ENCODE assay signal across 13 cellular contexts in the genomic region with DNA sequence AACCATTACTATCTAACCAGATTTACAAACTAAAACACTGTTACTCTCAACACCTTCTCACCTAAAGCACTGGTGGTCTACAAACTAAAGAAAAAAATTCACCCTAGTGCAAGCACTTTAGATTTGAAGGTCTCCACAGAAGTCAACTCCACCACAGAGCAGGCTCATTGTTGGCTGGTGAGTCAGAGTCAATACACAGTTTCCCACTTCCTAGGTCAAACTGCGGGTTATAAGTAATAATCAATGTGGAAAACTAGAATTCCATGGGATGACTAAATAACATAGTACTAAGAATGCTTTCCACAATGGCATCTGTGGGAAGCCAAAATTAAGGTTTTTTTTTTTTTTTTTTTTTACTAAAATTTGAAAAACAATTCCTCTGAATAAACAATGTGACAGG.
DNase-seq lines count a peak whose midpoint lies in the region; ATAC-seq and TF ChIP-seq lines count a peak whose summit lies in the region.
"Had no signal": no experiment of that assay in that cellular context is flagged by ENCODE, and none has a peak within 500 bp of the region (broad histone marks: within the 10 kb centered on the region; RNA-seq: fewer than 3 reads in every experiment).

No MANE protein-coding gene starts in this region.

- H3K27me3 ChIP-seq in AG04450 (ENCODE audit: control insufficient read depth, insufficient read depth, low read length) (no peaks in the 10 kb centered on the region), mammary epithelial cell (ENCODE audit: insufficient read depth, low read length) (no peaks in the 10 kb centered on the region), left lung (no peaks in the 10 kb centered on the region)
- H3K27me3 ChIP-seq: spleen, tibial nerve had no signal

- CTCF ChIA-PET in AG04450 (lab: Charles Lee): interaction anchor here (0.7 to 1.4 kb wide), 3 partner anchors 11 to 304 kb away, joined by 3 to 5 read pairs (median 4); no protein-coding TSS in a partner anchor
- CTCF ChIA-PET in mammary epithelial cell (lab: Charles Lee; ENCODE audit: low non-redundant PET): no interaction called here

- H3K9ac ChIP-seq in mammary epithelial cell (ENCODE audit: insufficient read depth, low read length): no peak overlapping the region

- DNase-seq in AG04450 (ENCODE audit: low read depth, low spot score): peak; percentile 78
- peak; percentile 77 for DNase-seq in HT-29 (ENCODE audit: low spot score)
- peak; percentile 76 for DNase-seq in mammary epithelial cell
- peak; percentile 86 for DNase-seq in kidney tubule cell (ENCODE audit: low spot score)
- DNase-seq in effector CD4-positive, alpha-beta T cell: no peak
- DNase-seq in left lung: no peak
- DNase-seq: activated T-cell treated with anti-CD3 and anti-CD28 coated beads for 4 hours, amygdala, NCI-H1092, spleen had no signal

- WGBS in mammary epithelial cell (ENCODE audit: low coverage, missing lambda C conversion rate): 0% methylated on average over 1 of the region's 1 CpG

- H3K4me1 ChIP-seq in mammary epithelial cell (ENCODE audit: insufficient read depth, low read length): peaks cover 70% of the 10 kb centered on the region
- peaks cover 0 to 14% of the 10 kb centered on the region in 2 donors for H3K4me1 ChIP-seq in left lung
- H3K4me1 ChIP-seq: spleen had no signal

- dilution Hi-C loops in mammary epithelial cell (cut with HindIII; ENCODE audit: low sequenced_read_pairs): no loop called here

- H2AFZ ChIP-seq in mammary epithelial cell (ENCODE audit: low read depth, low read length): no peak overlapping the region

- TF ChIP-seq CTCF in AG04450 (IDR thresholded peaks at IDR 0.05; ENCODE audit: low read depth, low read length): no peak
- no peak for TF ChIP-seq CTCF in mammary epithelial cell (conservative IDR thresholded peaks at IDR 0.05 in 1 of 2, IDR thresholded peaks at IDR 0.05 in 1 of 2; ENCODE audit: extremely low read depth in 1 of 2, insufficient read depth in 1 of 2, low read depth in 1 of 2, low read length in 2 of 2)
- TF ChIP-seq CTCF in left lung (IDR thresholded peaks at IDR 0.05): no peak

- peak overlapping the region; percentile 25 for H3K4me2 ChIP-seq in mammary epithelial cell (ENCODE audit: insufficient read depth, low read depth, low read length)

- H3K79me2 ChIP-seq in mammary epithelial cell (ENCODE audit: insufficient read depth, low read length): peaks cover 44% of the 10 kb centered on the region

- ATAC-seq in HG02885 (IDR thresholded peaks at IDR 0.05; ENCODE audit: poor library complexity, unreplicated experiment) (no peak), left lung (no peak), HG02623 (IDR thresholded peaks at IDR 0.05; ENCODE audit: unreplicated experiment) (no peak)

- intact Hi-C loops in mammary epithelial cell (cut with micrococcal nuclease): loop anchor here (1.0 to 10.0 kb wide), 3 partner anchors 19 to 185 kb away; no protein-coding TSS in a partner anchor
- intact Hi-C loops in left lung (cut with DNase I): no loop called here

- in situ Hi-C loops in mammary epithelial cell (cut with MboI; ENCODE audit: low sequenced_read_pairs in 2 of 2): loop anchor here in 1 of 2 donors (10.0 kb wide), 2 partner anchors 155 to 305 kb away; no protein-coding TSS in a partner anchor

- H3K4me3 ChIP-seq in AG04450 (ENCODE audit: low read depth, low read length) (no peak overlapping the region), mammary epithelial cell (replicated peaks in 1 of 3; ENCODE audit: insufficient read depth in 1 of 3, low read depth in 2 of 3, low read length in 3 of 3) (no peak overlapping the region), left lung (no peak overlapping the region)
- H3K4me3 ChIP-seq: spleen, tibial nerve had no signal

- H3K9me3 ChIP-seq in AG04450 (ENCODE audit: control insufficient read depth, insufficient read depth, low read length) (no peaks in the 10 kb centered on the region), mammary epithelial cell (replicated peaks; ENCODE audit: insufficient read depth, low read length) (no peaks in the 10 kb centered on the region), left lung (no peaks in the 10 kb centered on the region)
- H3K9me3 ChIP-seq: spleen, tibial nerve had no signal

- POLR2A ChIA-PET in AG04450 (lab: Yijun Ruan, JAX): no interaction called here

- BruUV-seq in mammary epithelial cell (replicated peaks; lab: Mats Ljungman, UMichigan): no TSS peak

- no peaks in the 10 kb centered on the region for H4K20me1 ChIP-seq in mammary epithelial cell (ENCODE audit: insufficient read depth, low read length)

- peaks cover 3% of the 10 kb centered on the region for H3K36me3 ChIP-seq in mammary epithelial cell (ENCODE audit: insufficient read depth, low read length)
- H3K36me3 ChIP-seq in left lung: no peaks in the 10 kb centered on the region
- H3K36me3 ChIP-seq: spleen, tibial nerve had no signal

- H3K27ac ChIP-seq in AG04450 (ENCODE audit: low read depth, low read length) (peak overlapping the region; percentile 41), mammary epithelial cell (ENCODE audit: insufficient read depth, low read depth, low read length) (peak overlapping the region; percentile 98), left lung (no peak overlapping the region)
- H3K27ac ChIP-seq: spleen, tibial nerve had no signal

Comparison
In these comparisons a context has a peak if more than half of its experiments do, and no peak if none do; other contexts are left out.
1. DNase-seq: peak in AG04450 (single experiment), HT-29 (single experiment), mammary epithelial cell (single experiment) and kidney tubule cell (single experiment); none in effector CD4-positive, alpha-beta T cell (single experiment) and left lung (0 of 2).
2. H3K27ac ChIP-seq: peak in AG04450 (single experiment) and mammary epithelial cell (single experiment); none in left lung (0 of 2).